In the genomic region with DNA sequence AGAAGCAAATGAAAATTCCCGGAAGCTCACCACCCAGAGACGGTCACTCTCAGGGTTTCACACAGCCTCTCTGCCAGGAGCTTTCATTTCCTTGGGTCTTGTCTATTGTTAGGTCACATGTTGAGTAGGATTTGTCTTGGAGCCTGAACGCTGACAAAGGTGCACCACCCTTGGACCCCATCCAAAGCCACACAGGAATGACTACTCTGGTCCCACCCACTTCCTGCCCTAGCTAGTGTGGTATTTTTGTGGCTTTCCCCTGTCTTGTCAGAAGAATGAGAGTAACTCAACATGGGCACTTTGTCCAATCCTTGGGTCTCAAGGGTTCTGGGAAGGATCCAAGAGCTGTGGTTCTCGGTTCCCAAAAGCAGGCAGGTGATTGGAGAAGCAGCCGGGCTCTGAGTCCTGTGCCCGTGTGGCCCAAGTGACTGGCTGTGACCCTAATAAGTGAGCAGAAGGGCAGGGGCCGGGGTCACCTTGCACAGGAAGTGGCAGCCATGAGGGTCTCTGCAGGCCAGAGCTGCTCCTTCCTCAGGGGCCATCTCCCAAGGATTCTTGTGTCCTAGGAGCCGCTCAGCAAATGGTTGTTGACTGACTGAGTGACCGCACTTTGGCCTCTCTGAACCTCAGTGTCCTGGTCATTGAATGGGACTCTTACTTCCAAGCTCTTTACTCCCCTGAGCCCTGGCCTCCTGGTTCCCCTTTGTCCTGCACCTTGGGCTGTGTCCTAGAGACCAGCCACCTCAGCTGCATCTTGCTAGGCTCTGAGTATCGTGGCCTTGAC, we compare ENCODE assay signal across 8 cellular contexts. TPM values are rescaled to one million over a fixed set of nuclear protein-coding genes. Genes with fewer than 3 reads are reported as not detected.
DNase-seq lines count a peak whose midpoint lies in the region; ATAC-seq, FAIRE-seq and TF ChIP-seq lines count a peak whose summit lies in the region.

No MANE protein-coding gene starts in this region.

- peak; percentile 90 for ATAC-seq in CD4-positive, alpha-beta T cell (ENCODE audit: poor library complexity)
- ATAC-seq in HG02885 (IDR thresholded peaks at IDR 0.05; ENCODE audit: poor library complexity, unreplicated experiment) (peak; percentile 52), T-cell (replicated peaks in 1 of 4) (peak; percentile 87 to 92 (median 90)), HG03095 (IDR thresholded peaks at IDR 0.05; ENCODE audit: unreplicated experiment) (no peak)
- ATAC-seq in natural killer cell treated with Interleukin-12 subunit alpha and Interleukin-12 subunit beta and Interleukin-15 and Interleukin-18, amount 100 ng/mL, for 72 hours: peak; percentile 87 to 91

- peak overlapping the region; percentile 70 for H3K4me2 ChIP-seq in astrocyte (ENCODE audit: low read length)

- H3K9me3 Mint-ChIP-seq in CD4-positive, alpha-beta T cell: no peaks in the 10 kb centered on the region
- H3K9me3 Mint-ChIP-seq in T-cell: no peaks in the 10 kb centered on the region
- no peaks in the 10 kb centered on the region for H3K9me3 Mint-ChIP-seq in astrocyte (ENCODE audit: unreplicated experiment)
- H3K9me3 Mint-ChIP-seq in natural killer cell treated with Interleukin-12 subunit alpha and Interleukin-12 subunit beta and Interleukin-15 and Interleukin-18, amount 100 ng/mL, for 72 hours: no peaks in the 10 kb centered on the region

- TF ChIP-seq POLR2A in ovary (IDR thresholded peaks at IDR 0.05): no peak

- intact Hi-C loops in CD4-positive, alpha-beta T cell (cut with DNase I, micrococcal nuclease): loop anchor here (1.0 to 5.0 kb wide), 3 partner anchors 10 to 72 kb away; no protein-coding TSS in a partner anchor
- intact Hi-C loops in kidney (cut with DNase I): no loop called here
- intact Hi-C loops in ovary (cut with DNase I): no loop called here

- peak overlapping the region; percentile 98 for H3K27ac Mint-ChIP-seq in CD4-positive, alpha-beta T cell
- H3K27ac Mint-ChIP-seq in T-cell (peak overlapping the region; percentile 99), astrocyte (ENCODE audit: unreplicated experiment) (peak overlapping the region; percentile 58)
- peak overlapping the region; percentile 83 to 89 for H3K27ac Mint-ChIP-seq in natural killer cell treated with Interleukin-12 subunit alpha and Interleukin-12 subunit beta and Interleukin-15 and Interleukin-18, amount 100 ng/mL, for 72 hours

- no peak overlapping the region for H2AFZ ChIP-seq in astrocyte (ENCODE audit: low read depth, low read length)

- H3K9me3 ChIP-seq in CD4-positive, alpha-beta T cell (ENCODE audit: control insufficient read depth, low read length): no peaks in the 10 kb centered on the region
- H3K9me3 ChIP-seq in astrocyte (ENCODE audit: insufficient read depth, low read depth, low read length) (no peaks in the 10 kb centered on the region), kidney (ENCODE audit: control insufficient read depth in 1 of 2, low read length in 2 of 2) (no peaks in the 10 kb centered on the region), ovary (no peaks in the 10 kb centered on the region)

- no peak for FAIRE-seq in astrocyte (lab: Jason Lieb, UNC)
- FAIRE-seq in kidney (lab: Jason Lieb, UNC): no peak

- TF ChIP-seq EP300 in ovary (IDR thresholded peaks at IDR 0.05): no peak

- no peaks in the 10 kb centered on the region for H3K27me3 ChIP-seq in CD4-positive, alpha-beta T cell (ENCODE audit: control insufficient read depth, insufficient read depth, low read length)
- H3K27me3 ChIP-seq in astrocyte (ENCODE audit: insufficient read depth, low read length) (peaks cover 4% of the 10 kb centered on the region), ovary (no peaks in the 10 kb centered on the region)

- H3K36me3 Mint-ChIP-seq in CD4-positive, alpha-beta T cell (ENCODE audit: low read depth): peaks cover 10% of the 10 kb centered on the region
- no peaks in the 10 kb centered on the region for H3K36me3 Mint-ChIP-seq in T-cell
- no peaks in the 10 kb centered on the region for H3K36me3 Mint-ChIP-seq in astrocyte (ENCODE audit: low read depth, unreplicated experiment)
- H3K36me3 Mint-ChIP-seq in natural killer cell treated with Interleukin-12 subunit alpha and Interleukin-12 subunit beta and Interleukin-15 and Interleukin-18, amount 100 ng/mL, for 72 hours: no peaks in the 10 kb centered on the region

- POLR2A ChIA-PET in CD4-positive, alpha-beta T cell (lab: Charles Lee): interaction anchor here (0.7 to 5.2 kb wide), 40 partner anchors 10 to 612 kb away, joined by 3 to 161 read pairs (median 5); partner anchors contain the start of genes BICD2, CARD19, IPPK and NINJ1
- POLR2A ChIA-PET in T-cell (lab: Charles Lee): interaction anchor here (0.5 to 1.0 kb wide), 4 partner anchors 10 to 180 kb away, joined by 3 to 11 read pairs (median 4); partner anchors contain the start of gene NINJ1 (in 1 of the 2)

- H3K9ac ChIP-seq in astrocyte (ENCODE audit: low read length): no peak overlapping the region
- H3K9ac ChIP-seq in kidney (ENCODE audit: low read length in 2 of 2): no peak overlapping the region

- H3K27ac ChIP-seq in CD4-positive, alpha-beta T cell (ENCODE audit: low read depth, low read length): peak overlapping the region; percentile 90
- no peak overlapping the region for H3K27ac ChIP-seq in astrocyte (ENCODE audit: low read depth, low read length)
- H3K27ac ChIP-seq in kidney (ENCODE audit: low read depth in 2 of 2, low read length in 2 of 2): no peak overlapping the region
- no peak overlapping the region for H3K27ac ChIP-seq in ovary

- no peaks in the 10 kb centered on the region for H3K79me2 ChIP-seq in astrocyte (ENCODE audit: insufficient read depth, low read length)

- peaks cover 89% of the 10 kb centered on the region for H3K4me1 Mint-ChIP-seq in CD4-positive, alpha-beta T cell (ENCODE audit: low read depth)
- H3K4me1 Mint-ChIP-seq in T-cell (peaks cover 84 to 92% (median 91%) of the 10 kb centered on the region in 3 donors), astrocyte (ENCODE audit: low read depth, unreplicated experiment) (peaks cover 11% of the 10 kb centered on the region)
- peaks cover 24 to 28% of the 10 kb centered on the region in 2 donors for H3K4me1 Mint-ChIP-seq in natural killer cell treated with Interleukin-12 subunit alpha and Interleukin-12 subunit beta and Interleukin-15 and Interleukin-18, amount 100 ng/mL, for 72 hours (ENCODE audit: low read depth in 2 of 2)

- peak overlapping the region; percentile 92 for H3K4me3 Mint-ChIP-seq in CD4-positive, alpha-beta T cell
- H3K4me3 Mint-ChIP-seq in T-cell: peak overlapping the region; percentile 77 to 94 (median 80)
- peak overlapping the region; percentile 35 for H3K4me3 Mint-ChIP-seq in astrocyte (ENCODE audit: unreplicated experiment)
- H3K4me3 Mint-ChIP-seq in natural killer cell treated with Interleukin-12 subunit alpha and Interleukin-12 subunit beta and Interleukin-15 and Interleukin-18, amount 100 ng/mL, for 72 hours: peak overlapping the region; percentile 81

- H3K36me3 ChIP-seq in astrocyte (ENCODE audit: insufficient read depth, low read length): no peaks in the 10 kb centered on the region
- H3K36me3 ChIP-seq in kidney (ENCODE audit: control insufficient read depth in 1 of 2, insufficient read depth in 2 of 2, low read length in 2 of 2): no peaks in the 10 kb centered on the region
- no peaks in the 10 kb centered on the region for H3K36me3 ChIP-seq in ovary

- 74 to 76% (median 75%) methylated on average over 10 of the region's 10 CpGs for WGBS in ovary, 3 donors

- H3K4me1 ChIP-seq in astrocyte (ENCODE audit: insufficient read depth, low read length) (peaks cover 11% of the 10 kb centered on the region), kidney (ENCODE audit: control insufficient read depth in 1 of 2, insufficient read depth in 1 of 2, low read depth in 1 of 2, low read length in 2 of 2) (no peaks in the 10 kb centered on the region), ovary (ENCODE audit: insufficient read depth) (no peaks in the 10 kb centered on the region)

- H4K20me1 ChIP-seq in astrocyte (ENCODE audit: insufficient read depth, low read length): no peaks in the 10 kb centered on the region

- TF ChIP-seq CTCF in CD4-positive, alpha-beta T cell (IDR thresholded peaks at IDR 0.05): no peak
- TF ChIP-seq CTCF in astrocyte (IDR thresholded peaks at IDR 0.05; ENCODE audit: insufficient read depth, low read depth, low read length) (no peak), kidney (IDR thresholded peaks at IDR 0.05; ENCODE audit: borderline replicate concordance, extremely low read depth, insufficient read depth) (no peak), ovary (IDR thresholded peaks at IDR 0.05) (no peak)

- H3K27me3 Mint-ChIP-seq in CD4-positive, alpha-beta T cell: no peaks in the 10 kb centered on the region
- H3K27me3 Mint-ChIP-seq in T-cell: no peaks in the 10 kb centered on the region
- H3K27me3 Mint-ChIP-seq in astrocyte (ENCODE audit: low read depth, unreplicated experiment): peaks cover 20% of the 10 kb centered on the region
- H3K27me3 Mint-ChIP-seq in natural killer cell treated with Interleukin-12 subunit alpha and Interleukin-12 subunit beta and Interleukin-15 and Interleukin-18, amount 100 ng/mL, for 72 hours: no peaks in the 10 kb centered on the region

- H3K4me3 ChIP-seq in astrocyte (ENCODE audit: insufficient read depth, low read depth, low read length): no peak overlapping the region
- H3K4me3 ChIP-seq in kidney (ENCODE audit: low read length in 2 of 2): no peak overlapping the region
- no peak overlapping the region for H3K4me3 ChIP-seq in ovary

- CTCF ChIA-PET in CD4-positive, alpha-beta T cell (lab: Charles Lee): interaction anchor here (0.6 to 3.6 kb wide), 12 partner anchors 10 to 348 kb away, joined by 3 to 18 read pairs (median 4); no protein-coding TSS in a partner anchor
- CTCF ChIA-PET in T-cell (lab: Charles Lee): interaction anchor here (0.6 to 2.3 kb wide), 14 partner anchors 10 to 189 kb away, joined by 3 to 10 read pairs (median 4); no protein-coding TSS in a partner anchor

- peak; percentile 61 to 89 (median 78) for DNase-seq in CD4-positive, alpha-beta T cell
- DNase-seq in T-cell: peak; percentile 62 to 87 (median 80)
- DNase-seq in astrocyte (ENCODE audit: low read depth): peak; percentile 58
- peak; percentile 79 for DNase-seq in natural killer cell treated with Interleukin-12 subunit alpha and Interleukin-12 subunit beta and Interleukin-15 and Interleukin-18, amount 100 ng/mL, for 72 hours (ENCODE audit: low spot score)
- DNase-seq in kidney: no peak
- no peak for DNase-seq in ovary

RNA-seq across cellular contexts. Expression of gene FGD3, which starts 6.9 kb away (rescaled TPM):
- 10 to 100 TPM; 91.0 to 95.7 TPM for total RNA-seq in CD4-positive, alpha-beta T cell
- total RNA-seq in T-cell (100 to 1,000 TPM; 188 to 349 (median 293) TPM), astrocyte (0.09 TPM in 1 of 2 replicates, not detected in the other), kidney (12.1 TPM), ovary (1 to 10 TPM; 1.3 to 6.7 (median 2.2) TPM)
- 10 to 100 TPM; 42.0 to 43.3 TPM for total RNA-seq in natural killer cell treated with Interleukin-12 subunit alpha and Interleukin-12 subunit beta and Interleukin-15 and Interleukin-18, amount 100 ng/mL, for 72 hours
- polyA plus RNA-seq in kidney (ENCODE audit: insufficient read depth, low read depth, low replicate concordance) (7.4 TPM), ovary (1 to 10 TPM; 1.1 to 1.4 TPM)

Comparison
In these comparisons a context has a peak if more than half of its experiments do, and no peak if none do; other contexts are left out.
1. DNase-seq: peak in CD4-positive, alpha-beta T cell (10 of 10), T-cell (34 of 34), astrocyte (single experiment) and natural killer cell treated with Interleukin-12 subunit alpha and Interleukin-12 subunit beta and Interleukin-15 and Interleukin-18, amount 100 ng/mL, for 72 hours (single experiment); none in kidney (single experiment) and ovary (0 of 5).
2. H3K4me3 Mint-ChIP-seq: peak in every context shown above with its lines; median percentile 92 in CD4-positive, alpha-beta T cell; 81 in natural killer cell treated with Interleukin-12 subunit alpha and Interleukin-12 subunit beta and Interleukin-15 and Interleukin-18, amount 100 ng/mL, for 72 hours; 80 in T-cell; 35 in astrocyte.
3. intact Hi-C loops: an anchor here in CD4-positive, alpha-beta T cell (1.0 to 5.0 kb wide); none called in kidney and ovary.
4. Peak in every context shown above with its lines, with median percentiles within 50 percentile points of each other: H3K27ac Mint-ChIP-seq.